1 cellular context compared by ENCODE assay signal in genomic region chr1:145982010-145982723, GRCh38.
TF ChIP-seq lines count a peak whose summit lies in the region.

No MANE protein-coding gene starts in this region.

TF ChIP-seq in IMR-90, 13 proteins besides CTCF, POLR2A, EP300 and RAD21:
- TF ChIP-seq RFX5 (IDR thresholded peaks at IDR 0.05; ENCODE audit: low read depth, low read length) (no peak), MXI1 (IDR thresholded peaks at IDR 0.05; ENCODE audit: borderline replicate concordance, low read depth, low read length) (no peak), MAZ (IDR thresholded peaks at IDR 0.05; ENCODE audit: borderline replicate concordance, low read depth, low read length) (no peak), NFE2L2 (IDR thresholded peaks at IDR 0.05; ENCODE audit: low read depth, low read length) (no peak), USF2 (IDR thresholded peaks at IDR 0.05; ENCODE audit: low read depth, low read length) (no peak), BHLHE40 (IDR thresholded peaks at IDR 0.05; ENCODE audit: low read depth, low read length) (no peak), CEBPB (IDR thresholded peaks at IDR 0.05; ENCODE audit: low read depth, low read length) (no peak), FOS (IDR thresholded peaks at IDR 0.05; ENCODE audit: low read depth, low read length) (no peak)
